In the genomic region with DNA sequence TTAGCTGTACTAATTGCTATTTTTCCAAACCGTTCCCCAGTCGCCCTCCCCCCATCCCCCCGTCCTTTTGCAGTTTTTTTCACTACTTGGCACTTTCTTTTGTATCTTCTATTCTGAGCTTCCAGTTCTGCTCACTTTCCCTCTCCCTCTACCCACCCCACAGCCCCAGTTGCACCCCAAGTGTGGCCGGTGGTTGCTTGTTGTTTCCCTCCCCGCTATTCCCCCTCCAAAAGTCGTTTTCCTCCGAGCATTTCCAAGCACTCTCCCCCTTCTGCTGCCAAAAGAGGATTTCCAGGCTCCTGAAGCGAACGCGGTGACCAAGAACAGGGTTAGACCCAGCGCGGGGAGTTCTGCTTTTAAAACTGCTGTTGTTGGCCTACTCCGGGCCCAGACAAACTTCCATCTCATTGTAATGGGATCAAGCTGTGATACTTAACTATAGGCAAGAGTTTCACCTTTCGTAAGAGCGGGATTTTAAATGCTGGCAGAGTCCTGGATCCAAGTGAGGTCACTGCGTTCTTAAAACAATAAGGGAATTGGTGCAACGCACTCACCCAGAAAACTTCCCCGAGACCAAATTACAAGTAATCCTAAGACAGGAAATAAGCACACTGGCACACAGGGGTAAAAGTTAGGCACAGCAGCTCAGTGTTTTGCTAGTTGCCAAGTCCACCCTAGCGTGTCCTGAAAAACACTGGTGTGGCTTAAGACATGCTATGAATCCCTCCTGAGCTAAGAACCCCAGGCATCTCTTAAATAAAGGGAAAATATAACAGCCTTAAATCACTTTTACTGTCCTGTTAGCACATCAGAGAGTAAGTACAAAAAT, we compare ENCODE assay signal across 8 cellular contexts. TPM values are rescaled to one million over a fixed set of nuclear protein-coding genes. Genes with fewer than 3 reads are reported as not detected.
DNase-seq lines count a peak whose midpoint lies in the region; ATAC-seq and TF ChIP-seq lines count a peak whose summit lies in the region.

No MANE protein-coding gene starts in this region.

- TF ChIP-seq CTCF in kidney epithelial cell (IDR thresholded peaks at IDR 0.05; ENCODE audit: insufficient read depth, low read length, poor library complexity, severe bottlenecking): no peak
- TF ChIP-seq CTCF in thyroid gland (IDR thresholded peaks at IDR 0.05): no peak

- no peaks in the 10 kb centered on the region for H3K9me3 Mint-ChIP-seq in activated naive CD4-positive, alpha-beta T cell treated with anti-CD3 and anti-CD28 coated beads, Interleukin-2, amount 50 U/mL, for 24 hours
- no peaks in the 10 kb centered on the region for H3K9me3 Mint-ChIP-seq in activated naive CD8-positive, alpha-beta T cell treated with anti-CD3 and anti-CD28 coated beads, Interleukin-2, amount 10 ng/mL, durations not matched to agents 7 days and 5 days

- peaks cover 21% of the 10 kb centered on the region for H3K4me1 Mint-ChIP-seq in activated naive CD4-positive, alpha-beta T cell treated with anti-CD3 and anti-CD28 coated beads, Interleukin-2, amount 50 U/mL, for 24 hours
- peaks cover 22% of the 10 kb centered on the region for H3K4me1 Mint-ChIP-seq in activated naive CD8-positive, alpha-beta T cell treated with anti-CD3 and anti-CD28 coated beads, Interleukin-2, amount 10 ng/mL, durations not matched to agents 7 days and 5 days

- H3K27me3 ChIP-seq in kidney epithelial cell (ENCODE audit: control insufficient read depth, insufficient read depth, low read length): peaks cover 3% of the 10 kb centered on the region
- H3K27me3 ChIP-seq in thyroid gland: no peaks in the 10 kb centered on the region

- peak overlapping the region; percentile 89 for H3K4me3 Mint-ChIP-seq in activated naive CD4-positive, alpha-beta T cell treated with anti-CD3 and anti-CD28 coated beads, Interleukin-2, amount 50 U/mL, for 24 hours
- peak overlapping the region; percentile 87 for H3K4me3 Mint-ChIP-seq in activated naive CD8-positive, alpha-beta T cell treated with anti-CD3 and anti-CD28 coated beads, Interleukin-2, amount 10 ng/mL, durations not matched to agents 7 days and 5 days

- H3K36me3 ChIP-seq in kidney epithelial cell (ENCODE audit: control insufficient read depth, insufficient read depth, low read length) (no peaks in the 10 kb centered on the region), thyroid gland (no peaks in the 10 kb centered on the region)

- H3K36me3 Mint-ChIP-seq in activated naive CD4-positive, alpha-beta T cell treated with anti-CD3 and anti-CD28 coated beads, Interleukin-2, amount 50 U/mL, for 24 hours: peaks cover 3% of the 10 kb centered on the region
- peaks cover 1% of the 10 kb centered on the region for H3K36me3 Mint-ChIP-seq in activated naive CD8-positive, alpha-beta T cell treated with anti-CD3 and anti-CD28 coated beads, Interleukin-2, amount 10 ng/mL, durations not matched to agents 7 days and 5 days

- no peak for DNase-seq in activated naive CD4-positive, alpha-beta T cell treated with Interleukin-2 at 50 U/mL for 16 hours
- DNase-seq in activated naive CD8-positive, alpha-beta T cell treated with anti-CD3 and anti-CD28 coated beads, Interleukin-2, amount 10 ng/mL, durations not matched to agents 7 days and 5 days: no peak
- peak; percentile 73 for DNase-seq in kidney epithelial cell (ENCODE audit: low read depth)
- peak; percentile 71 to 73 for DNase-seq in thyroid gland
- no peak for DNase-seq in NCI-H1436 (lab: John Stamatoyannopoulos, UW)
- DNase-seq in NCI-H2196 (lab: John Stamatoyannopoulos, UW; ENCODE audit: unreplicated experiment): no peak

- WGBS in thyroid gland, 2 donors: 35 to 38% methylated on average over 19 of the region's 19 CpGs

- peak in 1 of 2 donors; percentile 56 for TF ChIP-seq POLR2A in thyroid gland (IDR thresholded peaks at IDR 0.05)

- intact Hi-C loops in thyroid gland (cut with DNase I): loop anchor here (10.0 kb wide), 1 partner anchor 51 kb away; a partner anchor contains a TSS

- peaks cover under 1% of the 10 kb centered on the region for H3K27me3 Mint-ChIP-seq in activated naive CD4-positive, alpha-beta T cell treated with anti-CD3 and anti-CD28 coated beads, Interleukin-2, amount 50 U/mL, for 24 hours
- H3K27me3 Mint-ChIP-seq in activated naive CD8-positive, alpha-beta T cell treated with anti-CD3 and anti-CD28 coated beads, Interleukin-2, amount 10 ng/mL, durations not matched to agents 7 days and 5 days: peaks cover 22% of the 10 kb centered on the region

- POLR2A ChIA-PET in activated naive CD8-positive, alpha-beta T cell treated with anti-CD3 and anti-CD28 coated beads, Interleukin-2, amount 10 ng/mL, durations not matched to agents 7 days and 5 days (lab: Charles Lee): interaction anchor here (0.7 to 8.2 kb wide), 13 partner anchors 26 to 346 kb away, joined by 3 to 95 read pairs (median 4); a partner anchor contains a TSS

- no peaks in the 10 kb centered on the region for H3K9me3 ChIP-seq in thyroid gland

- H3K4me3 ChIP-seq in kidney epithelial cell (ENCODE audit: low read depth, low read length): no peak overlapping the region
- H3K4me3 ChIP-seq in thyroid gland (replicated peaks in 1 of 3): no peak overlapping the region

- peak overlapping the region; percentile 96 for H3K27ac Mint-ChIP-seq in activated naive CD4-positive, alpha-beta T cell treated with anti-CD3 and anti-CD28 coated beads, Interleukin-2, amount 50 U/mL, for 24 hours
- peak overlapping the region; percentile 91 for H3K27ac Mint-ChIP-seq in activated naive CD8-positive, alpha-beta T cell treated with anti-CD3 and anti-CD28 coated beads, Interleukin-2, amount 10 ng/mL, durations not matched to agents 7 days and 5 days

- no peak for ATAC-seq in activated naive CD8-positive, alpha-beta T cell treated with anti-CD3 and anti-CD28 coated beads, Interleukin-2, amount 10 ng/mL, durations not matched to agents 7 days and 5 days (ENCODE audit: low read depth)
- ATAC-seq in HG03565 (IDR thresholded peaks at IDR 0.05; ENCODE audit: unreplicated experiment): no peak

- peak overlapping the region; percentile 61 to 89 (median 88) for H3K27ac ChIP-seq in thyroid gland

- peaks cover 20 to 29% of the 10 kb centered on the region in 2 donors for H3K4me1 ChIP-seq in thyroid gland

RNA-seq across cellular contexts. Expression of a gene that starts 1.5 kb away (rescaled TPM):
- 100 to 1,000 TPM; 157 to 159 TPM for total RNA-seq in activated naive CD8-positive, alpha-beta T cell treated with anti-CD3 and anti-CD28 coated beads, Interleukin-2, amount 10 ng/mL, durations not matched to agents 7 days and 5 days
- 35.1 and 43.7 TPM in 2 replicates for total RNA-seq in kidney epithelial cell
- total RNA-seq in thyroid gland: 10 to 100 TPM; 21.4 to 97.6 (median 35.5) TPM

RNA-seq across cellular contexts. Expression of a gene that starts 52.7 kb away (rescaled TPM):
- total RNA-seq in activated naive CD8-positive, alpha-beta T cell treated with anti-CD3 and anti-CD28 coated beads, Interleukin-2, amount 10 ng/mL, durations not matched to agents 7 days and 5 days: 100 to 1,000 TPM; 192 to 199 TPM
- 43.0 and 49.0 TPM in 2 replicates for total RNA-seq in kidney epithelial cell
- 100 to 1,000 TPM in 1 of 4 donors, 10 to 100 TPM in 3; 89.3 to 119 (median 95.5) TPM for total RNA-seq in thyroid gland

Comparison
In these comparisons a context has a peak if more than half of its experiments do, and no peak if none do; other contexts are left out.
1. DNase-seq: peak in kidney epithelial cell (single experiment) and thyroid gland (2 of 2); none in activated naive CD4-positive, alpha-beta T cell treated with Interleukin-2 at 50 U/mL for 16 hours (single experiment), activated naive CD8-positive, alpha-beta T cell treated with anti-CD3 and anti-CD28 coated beads, Interleukin-2, amount 10 ng/mL, durations not matched to agents 7 days and 5 days (single experiment), NCI-H1436 (single experiment) and NCI-H2196 (single experiment).